In genomic region chr22:43895986-43896645, GRCh38 we compare ENCODE assay signal across 1 cellular context.
TF ChIP-seq lines count a peak whose summit lies in the region.

No MANE protein-coding gene starts in this region.

TF ChIP-seq in H1, 55 proteins besides CTCF, POLR2A, EP300 and RAD21:
- TF ChIP-seq CEBPB (IDR thresholded peaks at IDR 0.05; ENCODE audit: low read depth, low read length) (no peak), RNF2 (IDR thresholded peaks at IDR 0.05; ENCODE audit: borderline replicate concordance, low read depth, low read length, missing control alignments, poor library complexity, severe bottlenecking) (no peak), HDAC2 (IDR thresholded peaks at IDR 0.05; ENCODE audit: borderline replicate concordance in 1 of 2, low read depth in 2 of 2, low read length in 2 of 2) (no peak), NRF1 (IDR thresholded peaks at IDR 0.05; ENCODE audit: low read depth, low read length) (no peak), CHD7 (IDR thresholded peaks at IDR 0.05; ENCODE audit: insufficient replicate concordance, low read length) (no peak), ASH2L (IDR thresholded peaks at IDR 0.05; ENCODE audit: low read length) (peak; percentile 37), E2F6 (IDR thresholded peaks at IDR 0.05) (peak; percentile 85), POU5F1 (IDR thresholded peaks at IDR 0.05; ENCODE audit: low read depth, low read length) (no peak), EGR1 (IDR thresholded peaks at IDR 0.05; ENCODE audit: borderline replicate concordance, low read depth, low read length) (no peak), HDAC6 (IDR thresholded peaks at IDR 0.05; ENCODE audit: low read depth, low read length) (no peak), KDM4A (IDR thresholded peaks at IDR 0.05; ENCODE audit: low read depth, low read length, severe bottlenecking) (no peak), CHD1 (IDR thresholded peaks at IDR 0.05; ENCODE audit: low read depth, low read length) (no peak), NANOG (IDR thresholded peaks at IDR 0.05; ENCODE audit: insufficient read depth, low read depth, low read length, poor library complexity, severe bottlenecking) (no peak), GABPA (IDR thresholded peaks at IDR 0.05; ENCODE audit: borderline replicate concordance, insufficient read depth, low read length) (no peak), SUZ12 (IDR thresholded peaks at IDR 0.05; ENCODE audit: low read length) (no peak), MAX (IDR thresholded peaks at IDR 0.05) (peak; percentile 93), BCL11A (IDR thresholded peaks at IDR 0.05; ENCODE audit: low read depth in 2 of 2, low read length in 2 of 2) (no peak), CBX5 (IDR thresholded peaks at IDR 0.05; ENCODE audit: low read depth, low read length) (no peak), BACH1 (IDR thresholded peaks at IDR 0.05; ENCODE audit: low read length) (no peak), USF2 (IDR thresholded peaks at IDR 0.05; ENCODE audit: low read length) (no peak; the same call in 1 of the 2 replicates), TAF1 (IDR thresholded peaks at IDR 0.05; ENCODE audit: low read depth, low read length) (no peak), SP2 (IDR thresholded peaks at IDR 0.05; ENCODE audit: low read length) (no peak), BRCA1 (IDR thresholded peaks at IDR 0.05; ENCODE audit: low read depth, low read length) (no peak), FOSL1 (IDR thresholded peaks at IDR 0.05; ENCODE audit: insufficient read depth, low read depth, low read length) (no peak), CTBP2 (IDR thresholded peaks at IDR 0.05; ENCODE audit: borderline replicate concordance, insufficient read depth, insufficient read length, low read length) (no peak), ZNF274 (IDR thresholded peaks at IDR 0.05; ENCODE audit: borderline replicate concordance, extremely low read depth, low read length) (no peak)
TF ChIP-seq in H1: peak in this region for 3.
